In the genomic region with DNA sequence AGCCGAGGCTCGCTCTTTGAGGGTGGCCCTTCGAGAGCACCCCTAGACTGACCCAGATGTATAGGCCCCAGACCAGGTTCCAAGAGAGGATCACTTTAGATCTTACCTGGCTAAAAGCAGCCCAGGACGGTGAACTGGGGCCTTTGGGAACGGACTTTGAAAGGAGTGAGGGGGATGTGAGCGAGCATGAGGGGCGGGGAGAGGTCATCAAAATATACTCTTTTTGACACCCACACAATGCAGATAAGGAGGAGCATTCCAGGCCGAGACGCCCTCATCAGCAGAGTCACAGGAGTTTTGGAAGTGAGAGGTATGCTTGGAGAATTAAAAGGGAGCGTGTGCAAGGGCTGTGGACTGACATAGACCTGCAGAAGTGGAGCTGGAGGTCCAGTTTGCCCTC, we compare ENCODE assay signal across 8 cellular contexts. TPM values are rescaled to one million over a fixed set of nuclear protein-coding genes. Genes with fewer than 3 reads are reported as not detected.
DNase-seq lines count a peak whose midpoint lies in the region; ATAC-seq and TF ChIP-seq lines count a peak whose summit lies in the region.

No MANE protein-coding gene starts in this region.

- POLR2A ChIA-PET in HEK293T (lab: Yijun Ruan, JAX): interaction anchor here (1.0 to 1.2 kb wide), 2 partner anchors 11 to 13 kb away, joined by 3 to 5 read pairs; no protein-coding TSS in a partner anchor

- no peak for DNase-seq in heart left ventricle
- DNase-seq in left ventricle myocardium superior: no peak
- no peak for DNase-seq in brain microvascular endothelial cell
- DNase-seq in aorta: no peak
- DNase-seq in SW 1271 (lab: John Stamatoyannopoulos, UW): no peak
- DNase-seq in HEK293T (ENCODE audit: extremely low spot score): no peak

- intact Hi-C loops in heart left ventricle (cut with DNase I) (no loop called here), left ventricle myocardium superior (cut with micrococcal nuclease) (no loop called here), aorta (cut with DNase I) (no loop called here)

- no peak for ATAC-seq in heart left ventricle
- ATAC-seq in left ventricle myocardium superior: no peak
- ATAC-seq in aorta (ENCODE audit: low FRiP score): peak; percentile 8
- no peak for ATAC-seq in GM21367 (IDR thresholded peaks at IDR 0.05; ENCODE audit: unreplicated experiment)

- CTCF ChIA-PET in HEK293T (lab: Yijun Ruan, JAX): no interaction called here

- no peak for TF ChIP-seq POLR2A in heart left ventricle (IDR thresholded peaks at IDR 0.05)

- TF ChIP-seq CTCF in heart left ventricle (IDR thresholded peaks at IDR 0.05): no peak
- TF ChIP-seq CTCF in brain microvascular endothelial cell (IDR thresholded peaks at IDR 0.05; ENCODE audit: low read depth, low read length, missing control alignments): no peak

- H3K27ac ChIP-seq in heart left ventricle (peak overlapping the region in 10 of 12 donors; percentile 44 to 80 (median 74)), brain microvascular endothelial cell (peak overlapping the region; percentile 42), mesodermal cell (ENCODE audit: low read depth, low read length, severe bottlenecking) (peak overlapping the region; percentile 71), aorta (ENCODE audit: low read depth in 1 of 2, low read length in 2 of 2) (no peak overlapping the region)

- 2 to 47% (median 18%) methylated on average over 10 of the region's 10 CpGs for WGBS in heart left ventricle, 4 donors
- 17% methylated on average over 3 of the region's 10 CpGs; no CpG with 5 or more reads in 1 of the 2 experiments for WGBS in mesodermal cell (ENCODE audit: insufficient coverage in 2 of 2), 2 experiments
- WGBS in aorta, 2 donors: 2 to 36% methylated on average over 10 of the region's 10 CpGs

- H3K27me3 ChIP-seq in heart left ventricle (no peaks in the 10 kb centered on the region), brain microvascular endothelial cell (replicated peaks) (no peaks in the 10 kb centered on the region), aorta (ENCODE audit: control insufficient read depth in 1 of 2, insufficient read depth in 2 of 2, low read length in 1 of 2) (no peaks in the 10 kb centered on the region)

- H3K9me3 ChIP-seq in heart left ventricle (no peaks in the 10 kb centered on the region), mesodermal cell (ENCODE audit: control insufficient read depth, low read length) (peaks cover 4% of the 10 kb centered on the region), aorta (ENCODE audit: control insufficient read depth, low read length) (no peaks in the 10 kb centered on the region)

- peak overlapping the region; percentile 32 to 90 (median 68) for H3K4me3 ChIP-seq in heart left ventricle
- H3K4me3 ChIP-seq in brain microvascular endothelial cell (ENCODE audit: low read depth, low read length): peak overlapping the region; percentile 79
- peak overlapping the region; percentile 61 for H3K4me3 ChIP-seq in mesodermal cell (ENCODE audit: extremely low read depth, insufficient read depth, low read length, poor library complexity, severe bottlenecking)
- peak overlapping the region; percentile 57 for H3K4me3 ChIP-seq in aorta (ENCODE audit: low read length in 2 of 2)

- in situ Hi-C loops in brain microvascular endothelial cell (cut with HindIII; ENCODE audit: low pct_ligation_motif_present, low sequenced_read_pairs): no loop called here

- H3K36me3 ChIP-seq in heart left ventricle (peaks cover 0 to 22% (median 8%) of the 10 kb centered on the region in 9 donors), brain microvascular endothelial cell (replicated peaks) (no peaks in the 10 kb centered on the region), mesodermal cell (ENCODE audit: control insufficient read depth, insufficient read depth, low read length) (peaks cover 42% of the 10 kb centered on the region), aorta (ENCODE audit: control insufficient read depth in 1 of 2, insufficient read depth in 2 of 2, low read length in 1 of 2) (no peaks in the 10 kb centered on the region)

- peaks cover 0 to 31% (median 1%) of the 10 kb centered on the region in 12 donors for H3K4me1 ChIP-seq in heart left ventricle
- no peaks in the 10 kb centered on the region for H3K4me1 ChIP-seq in mesodermal cell (ENCODE audit: control insufficient read depth, insufficient read depth, low read length, poor library complexity, severe bottlenecking)
- H3K4me1 ChIP-seq in aorta (ENCODE audit: control insufficient read depth in 1 of 2, insufficient read depth in 2 of 2, low read length in 2 of 2): peaks cover 0 to 4% of the 10 kb centered on the region in 2 donors

TF ChIP-seq in HEK293T, 16 proteins besides CTCF, POLR2A, EP300 and RAD21:
- no peak for TF ChIP-seq NFRKB (IDR thresholded peaks at IDR 0.05)
- no peak for TF ChIP-seq SUZ12 (IDR thresholded peaks at IDR 0.05)
- TF ChIP-seq, protein P1, sequence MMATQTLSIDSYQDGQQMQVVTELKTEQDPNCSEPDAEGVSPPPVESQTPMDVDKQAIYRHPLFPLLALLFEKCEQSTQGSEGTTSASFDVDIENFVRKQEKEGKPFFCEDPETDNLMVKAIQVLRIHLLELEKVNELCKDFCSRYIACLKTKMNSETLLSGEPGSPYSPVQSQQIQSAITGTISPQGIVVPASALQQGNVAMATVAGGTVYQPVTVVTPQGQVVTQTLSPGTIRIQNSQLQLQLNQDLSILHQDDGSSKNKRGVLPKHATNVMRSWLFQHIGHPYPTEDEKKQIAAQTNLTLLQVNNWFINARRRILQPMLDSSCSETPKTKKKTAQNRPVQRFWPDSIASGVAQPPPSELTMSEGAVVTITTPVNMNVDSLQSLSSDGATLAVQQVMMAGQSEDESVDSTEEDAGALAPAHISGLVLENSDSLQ (IDR thresholded peaks at IDR 0.05): no peak
- TF ChIP-seq TARDBP (IDR thresholded peaks at IDR 0.05): no peak
- TF ChIP-seq ARNT (IDR thresholded peaks at IDR 0.05): no peak
- no peak for TF ChIP-seq SP1 (IDR thresholded peaks at IDR 0.05)
- no peak for TF ChIP-seq ZNF384 (IDR thresholded peaks at IDR 0.05)
- TF ChIP-seq CTBP1 (IDR thresholded peaks at IDR 0.05; ENCODE audit: borderline replicate concordance): no peak
- TF ChIP-seq FOXA1 (IDR thresholded peaks at IDR 0.05): no peak
- TF ChIP-seq L3MBTL2 (conservative IDR thresholded peaks at IDR 0.05): no peak
- no peak for TF ChIP-seq HDGF (IDR thresholded peaks at IDR 0.05; ENCODE audit: borderline replicate concordance)
- TF ChIP-seq FOXK2 (IDR thresholded peaks at IDR 0.05): no peak

RNA-seq across cellular contexts. Expression of a gene that starts 0.5 kb away (rescaled TPM):
- total RNA-seq in heart left ventricle (10 to 100 TPM; 11.5 to 27.0 (median 18.0) TPM), left ventricle myocardium superior (26.7 TPM), aorta (1 to 10 TPM; 8.1 to 9.4 TPM)
- polyA plus RNA-seq in heart left ventricle (10 to 100 TPM; 10.8 to 44.6 TPM), aorta (10 to 100 TPM; 10.0 to 10.1 TPM)
- 52.4 TPM for polyA plus RNA-seq in mesodermal cell (2013, experiment 1 of 2)
- polyA plus RNA-seq in mesodermal cell (2013, experiment 2 of 2): 47.8 TPM

RNA-seq across cellular contexts. Expression of a gene that starts 0.8 kb away (rescaled TPM):
- 10 to 100 TPM; 18.8 to 32.8 (median 24.7) TPM for total RNA-seq in heart left ventricle
- 10 to 100 TPM; 27.7 to 37.0 TPM for polyA plus RNA-seq in heart left ventricle
- 27.9 TPM for total RNA-seq in left ventricle myocardium superior
- 72.8 TPM for polyA plus RNA-seq in mesodermal cell (2013, experiment 1 of 2)
- 73.6 TPM for polyA plus RNA-seq in mesodermal cell (2013, experiment 2 of 2)
- 10 to 100 TPM; 22.1 to 22.8 TPM for total RNA-seq in aorta
- 10 to 100 TPM; 38.7 to 38.9 TPM for polyA plus RNA-seq in aorta

Comparison
In these comparisons a context has a peak if more than half of its experiments do, and no peak if none do; other contexts are left out.
1. H3K27ac ChIP-seq: peak in heart left ventricle (10 of 12), brain microvascular endothelial cell (single experiment) and mesodermal cell (single experiment); none in aorta (0 of 2).
2. Peak in every context shown above with its lines, with median percentiles within 50 percentile points of each other: H3K4me3 ChIP-seq.